10 cellular contexts compared by ENCODE assay signal in the genomic region with DNA sequence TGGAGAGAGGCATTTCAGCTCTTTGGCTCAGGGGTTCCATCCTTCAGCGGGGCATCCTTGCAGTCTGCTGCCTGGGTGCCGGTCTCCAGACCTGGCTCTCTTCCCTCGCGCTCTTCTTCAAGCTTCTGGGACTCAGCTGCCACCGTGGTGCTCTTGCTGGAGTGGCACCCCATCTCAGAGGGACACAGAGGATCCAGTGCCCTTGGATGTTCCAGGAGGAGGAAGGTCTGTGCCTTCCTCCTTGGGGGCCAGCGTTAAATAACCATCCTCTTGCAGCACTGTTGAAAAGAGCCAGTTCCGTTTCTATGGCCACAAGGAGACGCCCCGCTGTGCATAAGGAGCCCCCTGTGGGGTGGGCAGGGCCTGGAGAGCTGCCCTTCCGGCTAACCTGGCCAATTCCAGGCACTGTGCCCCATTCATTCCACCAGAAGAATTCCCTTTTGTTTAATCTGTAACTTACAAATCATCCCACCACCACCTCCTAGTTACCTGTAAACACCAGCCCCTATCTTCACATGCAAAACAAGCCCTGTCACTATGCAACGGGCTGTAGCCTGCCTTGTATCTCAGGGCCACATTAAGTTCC. TPM values are rescaled to one million over a fixed set of nuclear protein-coding genes. Genes with fewer than 3 reads are reported as not detected.
A peak's percentile ranks its signal among the peaks of the same experiment; 100 is the strongest.
DNase-seq lines count a peak whose midpoint lies in the region; ATAC-seq and TF ChIP-seq lines count a peak whose summit lies in the region.
"Had no signal": no experiment of that assay in that cellular context is flagged by ENCODE, and none has a peak within 500 bp of the region (broad histone marks: within the 10 kb centered on the region; RNA-seq: fewer than 3 reads in every experiment).

No MANE protein-coding gene starts in this region.

- H3K4me1 ChIP-seq in foreskin keratinocyte (peaks cover 26% of the 10 kb centered on the region), muscle layer of duodenum (ENCODE audit: control insufficient read depth in 1 of 2, insufficient read depth in 2 of 2, low read length in 2 of 2) (peaks cover 8 to 23% of the 10 kb centered on the region in 2 donors)

- DNase-seq in Right ventricle myocardium inferior (ENCODE audit: missing footprints) (no peak), cardiac septum (ENCODE audit: low spot score) (no peak), foreskin keratinocyte (peak in 1 of 2 donors; percentile 33), NCI-H446 treated with DMSO at 0.1 percent for 48 hours (lab: John Stamatoyannopoulos, UW) (no peak)
- DNase-seq in activated naive CD4-positive, alpha-beta T cell (lab: John Stamatoyannopoulos, UW) = no peak
- DNase-seq: activated CD4-positive, alpha-beta T cell treated with anti-CD3 and anti-CD28 coated beads, Interleukin-2, amount 50 U/mL, for 1 hour; KG1 had no signal

- H3K9me3 ChIP-seq in muscle layer of duodenum (ENCODE audit: control insufficient read depth in 1 of 2, low read length in 2 of 2) = no peaks in the 10 kb centered on the region

- no peak overlapping the region for H3K4me3 ChIP-seq in muscle layer of duodenum (ENCODE audit: low read depth in 1 of 2, low read length in 2 of 2)

- no peaks in the 10 kb centered on the region for H3K27me3 ChIP-seq in foreskin keratinocyte
- H3K27me3 ChIP-seq in muscle layer of duodenum (ENCODE audit: low read depth, low read length) = no peaks in the 10 kb centered on the region

- H3K27ac ChIP-seq in foreskin keratinocyte = no peak overlapping the region
- H3K27ac ChIP-seq in muscle layer of duodenum (ENCODE audit: low read length) = peak overlapping the region; percentile 27

- peak; percentile 5 for TF ChIP-seq CTCF in foreskin keratinocyte (conservative IDR thresholded peaks at IDR 0.05)

- H3K36me3 ChIP-seq in muscle layer of duodenum (ENCODE audit: control insufficient read depth in 1 of 2, insufficient read depth in 2 of 2, low read length in 2 of 2) = no peaks in the 10 kb centered on the region

- intact Hi-C loops in Right ventricle myocardium inferior (cut with DNase I) (no loop called here), cardiac septum (cut with DNase I) (no loop called here)

- ATAC-seq in Right ventricle myocardium inferior = peak; percentile 29
- ATAC-seq in foreskin keratinocyte = peak; percentile 9
- no peak for ATAC-seq in HG03520 (IDR thresholded peaks at IDR 0.05; ENCODE audit: unreplicated experiment)
- ATAC-seq in GM18498 (IDR thresholded peaks at IDR 0.05; ENCODE audit: unreplicated experiment) = no peak

RNA-seq across cellular contexts. Expression of a gene that starts 8.6 kb away (rescaled TPM):
- total RNA-seq in Right ventricle myocardium inferior = 1.4 TPM
- total RNA-seq in cardiac septum = 1.0 TPM
- 0.67 and 0.88 TPM in 2 replicates for total RNA-seq in foreskin keratinocyte
- polyA plus RNA-seq in foreskin keratinocyte = 0.48 and 0.50 TPM in 2 replicates

RNA-seq across cellular contexts. Expression of a gene that starts 10.7 kb away (rescaled TPM):
- 37.6 TPM for total RNA-seq in Right ventricle myocardium inferior
- 64.6 TPM for total RNA-seq in cardiac septum
- total RNA-seq in foreskin keratinocyte = 26.2 and 28.5 TPM in 2 replicates
- polyA plus RNA-seq in foreskin keratinocyte = 3.7 and 4.1 TPM in 2 replicates

Comparison
In these comparisons a context has a peak if more than half of its experiments do, and no peak if none do; other contexts are left out.
1. ATAC-seq: peak in Right ventricle myocardium inferior (single experiment) and foreskin keratinocyte (single experiment); none in HG03520 (single experiment) and GM18498 (single experiment).